Comparison of ENCODE assay signal across 1 cellular context in genomic region chr15:75625542-75626347, GRCh38.
TF ChIP-seq lines count a peak whose summit lies in the region.

TSS of gene SNUPN (minus strand) at chr15:75625725. CDS start at chr15:75621051, 4,674 bp downstream.

TF ChIP-seq in HepG2, 621 proteins besides CTCF, POLR2A, EP300 and RAD21 (continued from another document and continues in another):
- TF ChIP-seq ZNF609 (CRISPR knock-in tag; IDR thresholded peaks at IDR 0.05; ENCODE audit: borderline replicate concordance) (peak; percentile 56), ZNF205 (CRISPR knock-in tag; IDR thresholded peaks at IDR 0.05) (no peak), REST (IDR thresholded peaks at IDR 0.05; ENCODE audit: borderline replicate concordance in 1 of 2, low read depth in 1 of 2, low read length in 2 of 2) (0 out of 4 replicates have a peak, but pooled peaks of 1 of the 2 experiments have one; percentile 24), ZNF496 (CRISPR knock-in tag; IDR thresholded peaks at IDR 0.05; ENCODE audit: insufficient replicate concordance) (no peak), REL (CRISPR knock-in tag; conservative IDR thresholded peaks at IDR 0.05) (no peak), BCL6 (CRISPR knock-in tag; IDR thresholded peaks at IDR 0.05) (peak; percentile 40), RFXANK (CRISPR knock-in tag; IDR thresholded peaks at IDR 0.05) (no peak), EEA1 (CRISPR knock-in tag; IDR thresholded peaks at IDR 0.05; ENCODE audit: borderline replicate concordance) (no peak), FOXM1 (CRISPR knock-in tag; IDR thresholded peaks at IDR 0.05) (no peak), JUNB (CRISPR knock-in tag; IDR thresholded peaks at IDR 0.05; ENCODE audit: borderline replicate concordance) (no peak), KLF16 (CRISPR knock-in tag; IDR thresholded peaks at IDR 0.05) (peak in 1 of 2 experiments; percentile 71; a peak in 1 of 4 replicates), PAX8 (CRISPR knock-in tag; IDR thresholded peaks at IDR 0.05; ENCODE audit: borderline replicate concordance) (no peak), ZNF512B (CRISPR knock-in tag; IDR thresholded peaks at IDR 0.05; ENCODE audit: borderline replicate concordance) (no peak), ZFP1 (CRISPR knock-in tag; IDR thresholded peaks at IDR 0.05) (0 out of 2 replicates have a peak, but pooled peaks have one; percentile 70), REPIN1 (CRISPR knock-in tag; IDR thresholded peaks at IDR 0.05; ENCODE audit: borderline replicate concordance, low read depth) (no peak), ZNF678 (CRISPR knock-in tag; IDR thresholded peaks at IDR 0.05) (no peak), ZFP36L2 (CRISPR knock-in tag; IDR thresholded peaks at IDR 0.05) (no peak), ZNF839 (CRISPR knock-in tag; IDR thresholded peaks at IDR 0.05; ENCODE audit: borderline replicate concordance) (no peak), KLF13 (CRISPR knock-in tag; IDR thresholded peaks at IDR 0.05) (no peak), ZFAT (CRISPR knock-in tag; conservative IDR thresholded peaks at IDR 0.05) (0 out of 2 replicates have a peak, but pooled peaks have one; percentile 44), RBM39 (IDR thresholded peaks at IDR 0.05; ENCODE audit: low read depth, low read length, poor library complexity, severe bottlenecking) (peak; percentile 91), ATF6 (CRISPR knock-in tag; conservative IDR thresholded peaks at IDR 0.05) (no peak), TCF12 (IDR thresholded peaks at IDR 0.05) (no peak), TCF12 (CRISPR knock-in tag; IDR thresholded peaks at IDR 0.05) (0 out of 2 replicates have a peak, but pooled peaks have one; percentile 39), ZNF335 (CRISPR knock-in tag; IDR thresholded peaks at IDR 0.05) (0 out of 2 replicates have a peak, but pooled peaks have one; percentile 44), POGZ (CRISPR knock-in tag; IDR thresholded peaks at IDR 0.05) (peak; percentile 87), KIAA2018 (CRISPR knock-in tag; IDR thresholded peaks at IDR 0.05; ENCODE audit: borderline replicate concordance) (no peak; the same call in 1 of the 2 replicates), JDP2 (CRISPR knock-in tag; IDR thresholded peaks at IDR 0.05; ENCODE audit: borderline replicate concordance) (no peak), SKIL (CRISPR knock-in tag; IDR thresholded peaks at IDR 0.05; ENCODE audit: borderline replicate concordance) (no peak; the same call in 1 of the 2 replicates), E2F5 (CRISPR knock-in tag; conservative IDR thresholded peaks at IDR 0.05) (no peak)
